17 cellular contexts compared by ENCODE assay signal in genomic region chr16:71440669-71441347, GRCh38. TPM values are rescaled to one million over a fixed set of nuclear protein-coding genes. Genes with fewer than 3 reads are reported as not detected.
DNase-seq lines count a peak whose midpoint lies in the region; ATAC-seq, FAIRE-seq and TF ChIP-seq lines count a peak whose summit lies in the region.
"Had no signal": no experiment of that assay in that cellular context is flagged by ENCODE, and none has a peak within 500 bp of the region (broad histone marks: within the 10 kb centered on the region; RNA-seq: fewer than 3 reads in every experiment).

No MANE protein-coding gene starts in this region.

- in situ Hi-C loops in GM12878 (cut with MboI), result no loop called here

- BruUV-seq in GM12878 (replicated peaks; lab: Mats Ljungman, UMichigan), result no TSS peak

- intact Hi-C loops in activated naive CD4-positive, alpha-beta T cell treated with anti-CD3 and anti-CD28 coated beads for 36 hours (cut with micrococcal nuclease), result loop anchor here (2.0 kb wide), 1 partner anchor 58 kb away; no protein-coding TSS in a partner anchor
- intact Hi-C loops in GM12878 (cut with micrococcal nuclease; ENCODE audit: unreplicated experiment) (loop anchor here (2.0 kb wide), 1 partner anchor 58 kb away; no protein-coding TSS in a partner anchor), posterior vena cava (cut with DNase I) (no loop called here), left lung (cut with DNase I) (no loop called here)

- H3K4me3 ChIP-seq in GM12878 (no peak overlapping the region), left lung (no peak overlapping the region)
- H3K4me3 ChIP-seq: BLaER1, vagina had no signal

- H3K27ac Mint-ChIP-seq in activated naive CD4-positive, alpha-beta T cell treated with anti-CD3 and anti-CD28 coated beads for 36 hours, result no peak overlapping the region
- no peak overlapping the region for H3K27ac Mint-ChIP-seq in HFFc6
- H3K27ac Mint-ChIP-seq: activated B cell treated with CpG ODN at 0.5 μM for 24 hours had no signal

- H3K36me3 ChIP-seq in GM12878 (ENCODE audit: control insufficient read depth in 2 of 2, insufficient read depth in 2 of 2, low read length in 1 of 2), result no peaks in the 10 kb centered on the region
- no peaks in the 10 kb centered on the region for H3K36me3 ChIP-seq in left lung
- H3K36me3 ChIP-seq: BLaER1, vagina had no signal

- TF ChIP-seq RAD21 in GM12878 (IDR thresholded peaks at IDR 0.05; ENCODE audit: insufficient read depth, low read depth, low read length), result no peak

- H3K4me2 ChIP-seq in GM12878 (ENCODE audit: control insufficient read depth, insufficient read depth), result no peak overlapping the region
- H3K4me2 ChIP-seq: BLaER1 had no signal

- peaks cover 15% of the 10 kb centered on the region for H3K9me3 Mint-ChIP-seq in activated naive CD4-positive, alpha-beta T cell treated with anti-CD3 and anti-CD28 coated beads for 36 hours
- peaks cover 21% of the 10 kb centered on the region for H3K9me3 Mint-ChIP-seq in HFFc6

- TF ChIP-seq CTCF in HFFc6 (IDR thresholded peaks at IDR 0.05) (peak; percentile 68), GM12878 (IDR thresholded peaks at IDR 0.05 in 2 of 3, conservative IDR thresholded peaks at IDR 0.05 in 1 of 3; ENCODE audit: control insufficient read depth in 2 of 3, extremely low read depth in 1 of 3, insufficient read depth in 1 of 3, low read depth in 3 of 3, low read length in 3 of 3) (peak; percentile 34 to 69 (median 46); a peak in 4 of 6 replicates), left lung (IDR thresholded peaks at IDR 0.05) (no peak)

- FAIRE-seq in GM12878 (lab: Jason Lieb, UNC), result no peak
- FAIRE-seq: islet of Langerhans had no signal

- no peaks in the 10 kb centered on the region; a peak in 1 of 4 replicates for H3K27me3 ChIP-seq in GM12878 (replicated peaks in 1 of 2; ENCODE audit: control insufficient read depth in 2 of 2, insufficient read depth in 2 of 2, low read length in 1 of 2)
- peaks cover 0 to 50% of the 10 kb centered on the region in 2 donors for H3K27me3 ChIP-seq in left lung
- H3K27me3 ChIP-seq: BLaER1, vagina had no signal

- SMC1A ChIA-PET in GM12878 (lab: Charles Lee; ENCODE audit: uncharacterized antibody, unreplicated experiment), result interaction anchor here (1.9 kb wide), 1 partner anchor 61 kb away, joined by 6 read pairs; no protein-coding TSS in a partner anchor

- TF ChIP-seq POLR2A in GM12878 (IDR thresholded peaks at IDR 0.05; ENCODE audit: low read depth, low read length), result no peak

- H3K27ac ChIP-seq in GM12878 (ENCODE audit: control insufficient read depth, insufficient read depth) (no peak overlapping the region), left lung (no peak overlapping the region)
- H3K27ac ChIP-seq: BLaER1, vagina had no signal

- H3K9me3 ChIP-seq in GM12878 (replicated peaks; ENCODE audit: control insufficient read depth, insufficient read depth, low read length), result peaks cover 3% of the 10 kb centered on the region; the same call in 2 of the 3 replicates
- peaks cover 0 to 33% of the 10 kb centered on the region in 2 donors for H3K9me3 ChIP-seq in left lung

- RAD21 ChIA-PET in GM12878 (lab: Charles Lee; ENCODE audit: unreplicated experiment), result interaction anchor here (1.2 kb wide), 1 partner anchor 59 kb away, joined by 3 read pairs; no protein-coding TSS in a partner anchor

- ATAC-seq in GM12878 (peak; percentile 87), left lung (no peak)

- H3K4me1 ChIP-seq in GM12878 (ENCODE audit: control insufficient read depth, insufficient read depth, low read length) (no peaks in the 10 kb centered on the region), left lung (no peaks in the 10 kb centered on the region)
- H3K4me1 ChIP-seq: vagina had no signal

- H3K4me1 Mint-ChIP-seq in activated naive CD4-positive, alpha-beta T cell treated with anti-CD3 and anti-CD28 coated beads for 36 hours (ENCODE audit: low read depth), result no peaks in the 10 kb centered on the region
- peaks cover 14% of the 10 kb centered on the region for H3K4me1 Mint-ChIP-seq in HFFc6 (ENCODE audit: low read depth)
- H3K4me1 Mint-ChIP-seq: activated B cell treated with CpG ODN at 0.5 μM for 24 hours; central memory CD8-positive, alpha-beta T cell had no signal

- POLR2A ChIA-PET in GM12878 (lab: Charles Lee), result no interaction called here

- peak; percentile 21 for DNase-seq in activated naive CD4-positive, alpha-beta T cell treated with anti-CD3 and anti-CD28 coated beads for 36 hours
- DNase-seq in activated naive CD4-positive, alpha-beta T cell treated with Interleukin-2 at 50 U/mL for 16 hours, result no peak
- DNase-seq in HFFc6 (no peak), GM12878 (ENCODE audit: low read depth, low spot score) (no peak), posterior vena cava (ENCODE audit: low spot score) (peak; percentile 61), left lung (no peak), AML-193 (lab: John Stamatoyannopoulos, UW) (no peak), NCI-H2081 (lab: John Stamatoyannopoulos, UW) (no peak)
- DNase-seq: activated B cell treated with CpG ODN at 0.5 μM for 24 hours, NCI-H226, Right ventricle myocardium superior had no signal

- peaks cover 33% of the 10 kb centered on the region for H3K27me3 Mint-ChIP-seq in activated naive CD4-positive, alpha-beta T cell treated with anti-CD3 and anti-CD28 coated beads for 36 hours (ENCODE audit: low read depth)
- H3K27me3 Mint-ChIP-seq in HFFc6 (ENCODE audit: insufficient read depth), result peaks cover 12% of the 10 kb centered on the region

- CTCF ChIA-PET in activated naive CD4-positive, alpha-beta T cell treated with anti-CD3 and anti-CD28 coated beads for 36 hours (lab: Charles Lee), result interaction anchor here (0.7 to 3.2 kb wide), 7 partner anchors 11 to 272 kb away, joined by 3 to 21 read pairs (median 4); no protein-coding TSS in a partner anchor
- CTCF ChIA-PET in GM12878 (lab: Yijun Ruan, JAX), result interaction anchor here (0.7 to 1.8 kb wide), 6 partner anchors 12 to 170 kb away, joined by 3 to 8 read pairs (median 4); partner anchors contain the start of gene ZNF23

- WGBS in GM12878 (ENCODE audit: insufficient coverage, insufficient replicate concordance, low lambda C conversion rate, missing lambda C conversion rate), result 63% methylated on average over 25 of the region's 25 CpGs

- H2AFZ ChIP-seq in GM12878 (ENCODE audit: control insufficient read depth, low read depth, low read length), result no peak overlapping the region

- H3K36me3 Mint-ChIP-seq in activated naive CD4-positive, alpha-beta T cell treated with anti-CD3 and anti-CD28 coated beads for 36 hours (ENCODE audit: low read depth), result peaks cover 2% of the 10 kb centered on the region
- H3K36me3 Mint-ChIP-seq in HFFc6 (ENCODE audit: low read depth), result peaks cover 10% of the 10 kb centered on the region

- no peak overlapping the region for H3K9ac ChIP-seq in GM12878 (ENCODE audit: control insufficient read depth, insufficient read depth, low read length)
- H3K9ac ChIP-seq: BLaER1 had no signal

- no peak overlapping the region for H3K4me3 Mint-ChIP-seq in activated naive CD4-positive, alpha-beta T cell treated with anti-CD3 and anti-CD28 coated beads for 36 hours
- H3K4me3 Mint-ChIP-seq in HFFc6, result no peak overlapping the region
- H3K4me3 Mint-ChIP-seq: activated B cell treated with CpG ODN at 0.5 μM for 24 hours; central memory CD8-positive, alpha-beta T cell had no signal

- no peak for TF ChIP-seq EP300 in GM12878 (IDR thresholded peaks at IDR 0.05; ENCODE audit: borderline replicate concordance in 1 of 2, control insufficient read depth in 1 of 2, low read depth in 2 of 2, low read length in 2 of 2)

- H4K20me1 ChIP-seq in GM12878 (ENCODE audit: control insufficient read depth, insufficient read depth), result no peaks in the 10 kb centered on the region
- H4K20me1 ChIP-seq: BLaER1 had no signal

- no peaks in the 10 kb centered on the region for H3K79me2 ChIP-seq in GM12878 (ENCODE audit: control insufficient read depth, insufficient read depth, low read length)

RNA-seq across cellular contexts. Expression of gene TLE7, which starts 1.0 kb away (rescaled TPM):
- not detected for total RNA-seq in activated naive CD4-positive, alpha-beta T cell treated with anti-CD3 and anti-CD28 coated beads for 36 hours
- not detected for total RNA-seq in HFFc6 (2021; fragmentation: NEBNext Ultra II Directional; extraction: Animal tissue kit (Norgen Biotek cat#: 25700))
- not detected in 2 replicates for total RNA-seq in GM12878 (2013; cell fraction: nucleolus; rRNA removed)
- total RNA-seq in GM12878 (2014; rRNA removed) (not detected in 2 replicates), GM12878 (2014; rRNA removed; fragmentation: Illumina TruSeq; extraction: Trizol) (not detected in 2 replicates), GM12878 (2021) (not detected in 2 replicates), posterior vena cava (not detected), left lung (not detected)
- not detected for polyA plus RNA-seq in GM12878 (2011; ENCODE audit: low read depth)
- polyA plus RNA-seq in GM12878 (2011; rRNA removed) (not detected in 2 replicates), GM12878 (2014; fragmentation: Illumina TruSeq; extraction: Trizol) (not detected in 2 replicates), GM12878 (2014; fragmentation: Nextera tagmentation; extraction: Ambion mirVana) (not detected), GM12878 (2014; rRNA removed) (not detected in 2 replicates), GM12878 (2016; fragmentation: Nextera tagmentation; extraction: Ambion mirVana) (not detected)
- polyA plus RNA-seq in GM12878 (2011; cell fraction: cytosol; rRNA removed), result not detected in 2 replicates
- not detected in 2 replicates for polyA plus RNA-seq in GM12878 (2011; cell fraction: nucleus; rRNA removed)
- polyA plus RNA-seq in GM12878 (2012), result not detected in 2 replicates
- polyA minus RNA-seq in GM12878 (2011; rRNA and poly(A)+ RNA removed), result not detected in 2 replicates
- not detected in 2 replicates for polyA minus RNA-seq in GM12878 (2011; cell fraction: cytosol; rRNA and poly(A)+ RNA removed)
- not detected in 2 replicates for polyA minus RNA-seq in GM12878 (2011; cell fraction: nucleus; rRNA and poly(A)+ RNA removed)
- total RNA-seq: activated B cell treated with CpG ODN at 0.5 μM for 24 hours; fibroblast of lung; naive thymus-derived CD4-positive, alpha-beta T cell; Right ventricle myocardium superior; vagina had no signal
- polyA plus RNA-seq: fibroblast of lung; naive thymus-derived CD4-positive, alpha-beta T cell had no signal

RNA-seq across cellular contexts. Expression of gene ZNF23, which starts 21.2 kb away (rescaled TPM):
- total RNA-seq in activated naive CD4-positive, alpha-beta T cell treated with anti-CD3 and anti-CD28 coated beads for 36 hours, result 1 to 10 TPM; 6.9 to 7.1 TPM
- total RNA-seq in HFFc6 (2021; fragmentation: NEBNext Ultra II Directional; extraction: Animal tissue kit (Norgen Biotek cat#: 25700)), result 10 to 100 TPM; 12.8 to 16.3 (median 14.5) TPM
- 17.6 and 19.2 TPM in 2 replicates for total RNA-seq in GM12878 (2013; cell fraction: nucleolus; rRNA removed)
- 6.8 and 7.1 TPM in 2 replicates for total RNA-seq in GM12878 (2014; rRNA removed)
- 11.5 and 12.0 TPM in 2 replicates for total RNA-seq in GM12878 (2014; rRNA removed; fragmentation: Illumina TruSeq; extraction: Trizol)
- total RNA-seq in GM12878 (2021), result 7.6 and 10.2 TPM in 2 replicates
- 6.6 TPM for polyA plus RNA-seq in GM12878 (2011; ENCODE audit: low read depth)
- polyA plus RNA-seq in GM12878 (2011; rRNA removed), result 9.9 and 13.9 TPM in 2 replicates
- 4.3 and 5.1 TPM in 2 replicates for polyA plus RNA-seq in GM12878 (2011; cell fraction: cytosol; rRNA removed)
- 11.8 and 14.5 TPM in 2 replicates for polyA plus RNA-seq in GM12878 (2011; cell fraction: nucleus; rRNA removed)
- polyA plus RNA-seq in GM12878 (2012), result 6.6 and 10.2 TPM in 2 replicates
- polyA plus RNA-seq in GM12878 (2014; fragmentation: Illumina TruSeq; extraction: Trizol), result 11.3 and 13.4 TPM in 2 replicates
- polyA plus RNA-seq in GM12878 (2014; fragmentation: Nextera tagmentation; extraction: Ambion mirVana), result 1 to 10 TPM; 3.6 to 4.8 TPM
- 7.0 and 9.3 TPM in 2 replicates for polyA plus RNA-seq in GM12878 (2014; rRNA removed)
- polyA plus RNA-seq in GM12878 (2016; fragmentation: Nextera tagmentation; extraction: Ambion mirVana), result 1 to 10 TPM; 7.4 to 8.2 TPM
- 9.8 and 12.0 TPM in 2 replicates for polyA minus RNA-seq in GM12878 (2011; rRNA and poly(A)+ RNA removed)
- 1.9 and 2.0 TPM in 2 replicates for polyA minus RNA-seq in GM12878 (2011; cell fraction: cytosol; rRNA and poly(A)+ RNA removed)
- polyA minus RNA-seq in GM12878 (2011; cell fraction: nucleus; rRNA and poly(A)+ RNA removed), result 5.7 and 8.2 TPM in 2 replicates
- 10 to 100 TPM in 1 of 2 donors, 1 to 10 TPM in 1; 10.0 to 10.5 TPM for total RNA-seq in posterior vena cava
- total RNA-seq in left lung, result 1 to 10 TPM; 6.8 to 7.8 TPM

RNA-seq across cellular contexts. Expression of gene ZNF19, which starts 48.3 kb away (rescaled TPM):
- total RNA-seq in activated naive CD4-positive, alpha-beta T cell treated with anti-CD3 and anti-CD28 coated beads for 36 hours, result 1 to 10 TPM; 1.2 to 1.6 TPM
- 1 to 10 TPM; 1.1 to 2.0 (median 1.6) TPM for total RNA-seq in HFFc6 (2021; fragmentation: NEBNext Ultra II Directional; extraction: Animal tissue kit (Norgen Biotek cat#: 25700))
- total RNA-seq in GM12878 (2013; cell fraction: nucleolus; rRNA removed), result 23.6 and 24.7 TPM in 2 replicates
- total RNA-seq in GM12878 (2014; rRNA removed) (2.0 and 3.5 TPM in 2 replicates), GM12878 (2014; rRNA removed; fragmentation: Illumina TruSeq; extraction: Trizol) (3.0 TPM in 2 replicates), GM12878 (2021) (2.1 and 2.3 TPM in 2 replicates), posterior vena cava (1 to 10 TPM; 3.6 to 4.2 TPM), left lung (1 to 10 TPM; 6.9 to 7.6 TPM)
- 2.0 TPM for polyA plus RNA-seq in GM12878 (2011; ENCODE audit: low read depth)
- polyA plus RNA-seq in GM12878 (2011; rRNA removed) (3.3 and 3.6 TPM in 2 replicates), GM12878 (2014; fragmentation: Illumina TruSeq; extraction: Trizol) (2.0 and 4.7 TPM in 2 replicates), GM12878 (2014; fragmentation: Nextera tagmentation; extraction: Ambion mirVana) (1 to 10 TPM; 1.5 TPM), GM12878 (2014; rRNA removed) (1.0 and 1.4 TPM in 2 replicates), GM12878 (2016; fragmentation: Nextera tagmentation; extraction: Ambion mirVana) (1 to 10 TPM; 1.3 to 3.0 TPM)
- 1.7 and 2.0 TPM in 2 replicates for polyA plus RNA-seq in GM12878 (2011; cell fraction: cytosol; rRNA removed)
- 8.6 and 9.0 TPM in 2 replicates for polyA plus RNA-seq in GM12878 (2011; cell fraction: nucleus; rRNA removed)
- 2.0 and 2.3 TPM in 2 replicates for polyA plus RNA-seq in GM12878 (2012)
- polyA minus RNA-seq in GM12878 (2011; rRNA and poly(A)+ RNA removed), result 4.9 and 7.4 TPM in 2 replicates
- 1.0 and 1.1 TPM in 2 replicates for polyA minus RNA-seq in GM12878 (2011; cell fraction: cytosol; rRNA and poly(A)+ RNA removed)
- polyA minus RNA-seq in GM12878 (2011; cell fraction: nucleus; rRNA and poly(A)+ RNA removed), result 6.0 and 12.3 TPM in 2 replicates

Comparison
In these comparisons a context has a peak if more than half of its experiments do, and no peak if none do; other contexts are left out.
1. DNase-seq: peak in activated naive CD4-positive, alpha-beta T cell treated with anti-CD3 and anti-CD28 coated beads for 36 hours (single experiment) and posterior vena cava (single experiment); none in activated naive CD4-positive, alpha-beta T cell treated with Interleukin-2 at 50 U/mL for 16 hours (single experiment), HFFc6 (single experiment), GM12878 (single experiment), left lung (0 of 2), AML-193 (0 of 2) and NCI-H2081 (0 of 2).
2. CTCF ChIP-seq: peak in HFFc6 (single experiment) and GM12878 (3 of 3); none in left lung (0 of 2).
3. intact Hi-C loops: an anchor here in activated naive CD4-positive, alpha-beta T cell treated with anti-CD3 and anti-CD28 coated beads for 36 hours (2.0 kb wide) and GM12878 (2.0 kb wide); none called in posterior vena cava and left lung.